Comparison of ENCODE assay signal across 2 cellular contexts in the genomic region with DNA sequence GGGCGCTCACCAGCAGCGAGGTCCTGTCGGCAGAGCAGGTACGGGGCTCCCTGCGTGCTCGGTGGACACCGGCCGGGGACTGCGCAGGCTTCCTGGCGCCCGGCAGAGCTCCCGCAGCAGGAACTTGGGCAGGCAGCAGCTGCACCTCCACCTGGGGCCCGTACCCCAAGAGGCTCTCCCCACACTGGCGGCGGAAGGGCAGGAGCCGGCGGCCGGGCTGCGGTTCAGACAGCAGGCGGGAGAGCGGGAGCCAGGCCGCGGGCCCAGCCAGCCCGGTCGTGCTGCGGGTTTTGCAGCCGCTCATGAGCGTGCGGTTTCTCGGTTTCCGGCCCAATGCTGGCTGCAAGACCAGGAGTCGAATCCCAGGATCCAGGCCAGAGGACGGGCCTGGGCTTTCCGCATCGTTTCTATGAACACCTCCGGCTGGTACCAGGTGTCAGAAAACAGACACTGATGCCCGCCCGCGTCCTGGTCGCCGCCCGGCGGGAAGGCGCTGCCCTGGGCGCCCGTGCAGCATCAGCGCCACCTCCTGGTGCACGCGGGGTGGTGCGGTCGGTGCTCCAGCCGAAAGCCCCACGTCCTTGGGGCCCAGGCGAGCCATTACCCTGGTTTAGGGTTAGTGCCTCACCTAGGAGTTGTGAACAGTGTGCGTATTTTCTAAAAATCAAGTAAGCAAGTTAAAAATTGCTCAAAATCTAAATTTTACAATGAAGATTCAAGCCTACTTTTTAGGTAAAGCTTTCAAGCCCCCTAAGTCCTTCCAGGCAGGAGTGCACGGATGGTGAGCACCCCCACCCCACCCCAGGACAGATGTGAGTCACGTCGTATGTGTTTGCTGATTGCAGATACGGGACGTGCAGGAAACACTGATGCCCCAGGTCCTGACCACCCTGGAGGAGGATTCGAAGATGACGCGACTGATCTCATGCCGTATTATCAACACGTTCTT.
TF ChIP-seq lines count a peak whose summit lies in the region.

No MANE protein-coding gene starts in this region.

TF ChIP-seq in HCT116, 20 proteins besides CTCF, POLR2A, EP300 and RAD21:
- TF ChIP-seq POLR2AphosphoS5 (IDR thresholded peaks at IDR 0.05; ENCODE audit: low read depth, low read length), result no peak
- TF ChIP-seq, protein P1, sequence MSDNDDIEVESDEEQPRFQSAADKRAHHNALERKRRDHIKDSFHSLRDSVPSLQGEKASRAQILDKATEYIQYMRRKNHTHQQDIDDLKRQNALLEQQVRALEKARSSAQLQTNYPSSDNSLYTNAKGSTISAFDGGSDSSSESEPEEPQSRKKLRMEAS (IDR thresholded peaks at IDR 0.05), result no peak
- no peak for TF ChIP-seq CEBPB (IDR thresholded peaks at IDR 0.05; ENCODE audit: low read depth)
- no peak for TF ChIP-seq SP1 (IDR thresholded peaks at IDR 0.05; ENCODE audit: low read depth)
- TF ChIP-seq ZNF274 (IDR thresholded peaks at IDR 0.05; ENCODE audit: low read depth, low read length), result no peak
- no peak for TF ChIP-seq SRF (IDR thresholded peaks at IDR 0.05; ENCODE audit: low read depth)
- TF ChIP-seq, protein P2, sequence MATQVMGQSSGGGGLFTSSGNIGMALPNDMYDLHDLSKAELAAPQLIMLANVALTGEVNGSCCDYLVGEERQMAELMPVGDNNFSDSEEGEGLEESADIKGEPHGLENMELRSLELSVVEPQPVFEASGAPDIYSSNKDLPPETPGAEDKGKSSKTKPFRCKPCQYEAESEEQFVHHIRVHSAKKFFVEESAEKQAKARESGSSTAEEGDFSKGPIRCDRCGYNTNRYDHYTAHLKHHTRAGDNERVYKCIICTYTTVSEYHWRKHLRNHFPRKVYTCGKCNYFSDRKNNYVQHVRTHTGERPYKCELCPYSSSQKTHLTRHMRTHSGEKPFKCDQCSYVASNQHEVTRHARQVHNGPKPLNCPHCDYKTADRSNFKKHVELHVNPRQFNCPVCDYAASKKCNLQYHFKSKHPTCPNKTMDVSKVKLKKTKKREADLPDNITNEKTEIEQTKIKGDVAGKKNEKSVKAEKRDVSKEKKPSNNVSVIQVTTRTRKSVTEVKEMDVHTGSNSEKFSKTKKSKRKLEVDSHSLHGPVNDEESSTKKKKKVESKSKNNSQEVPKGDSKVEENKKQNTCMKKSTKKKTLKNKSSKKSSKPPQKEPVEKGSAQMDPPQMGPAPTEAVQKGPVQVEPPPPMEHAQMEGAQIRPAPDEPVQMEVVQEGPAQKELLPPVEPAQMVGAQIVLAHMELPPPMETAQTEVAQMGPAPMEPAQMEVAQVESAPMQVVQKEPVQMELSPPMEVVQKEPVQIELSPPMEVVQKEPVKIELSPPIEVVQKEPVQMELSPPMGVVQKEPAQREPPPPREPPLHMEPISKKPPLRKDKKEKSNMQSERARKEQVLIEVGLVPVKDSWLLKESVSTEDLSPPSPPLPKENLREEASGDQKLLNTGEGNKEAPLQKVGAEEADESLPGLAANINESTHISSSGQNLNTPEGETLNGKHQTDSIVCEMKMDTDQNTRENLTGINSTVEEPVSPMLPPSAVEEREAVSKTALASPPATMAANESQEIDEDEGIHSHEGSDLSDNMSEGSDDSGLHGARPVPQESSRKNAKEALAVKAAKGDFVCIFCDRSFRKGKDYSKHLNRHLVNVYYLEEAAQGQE (IDR thresholded peaks at IDR 0.05; ENCODE audit: low read depth), result no peak
- TF ChIP-seq, protein P3, sequence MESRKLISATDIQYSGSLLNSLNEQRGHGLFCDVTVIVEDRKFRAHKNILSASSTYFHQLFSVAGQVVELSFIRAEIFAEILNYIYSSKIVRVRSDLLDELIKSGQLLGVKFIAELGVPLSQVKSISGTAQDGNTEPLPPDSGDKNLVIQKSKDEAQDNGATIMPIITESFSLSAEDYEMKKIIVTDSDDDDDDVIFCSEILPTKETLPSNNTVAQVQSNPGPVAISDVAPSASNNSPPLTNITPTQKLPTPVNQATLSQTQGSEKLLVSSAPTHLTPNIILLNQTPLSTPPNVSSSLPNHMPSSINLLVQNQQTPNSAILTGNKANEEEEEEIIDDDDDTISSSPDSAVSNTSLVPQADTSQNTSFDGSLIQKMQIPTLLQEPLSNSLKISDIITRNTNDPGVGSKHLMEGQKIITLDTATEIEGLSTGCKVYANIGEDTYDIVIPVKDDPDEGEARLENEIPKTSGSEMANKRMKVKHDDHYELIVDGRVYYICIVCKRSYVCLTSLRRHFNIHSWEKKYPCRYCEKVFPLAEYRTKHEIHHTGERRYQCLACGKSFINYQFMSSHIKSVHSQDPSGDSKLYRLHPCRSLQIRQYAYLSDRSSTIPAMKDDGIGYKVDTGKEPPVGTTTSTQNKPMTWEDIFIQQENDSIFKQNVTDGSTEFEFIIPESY (IDR thresholded peaks at IDR 0.05; ENCODE audit: extremely low read depth, insufficient replicate concordance, low read length), result no peak
- TF ChIP-seq EGR1 (IDR thresholded peaks at IDR 0.05; ENCODE audit: low read depth), result no peak
- TF ChIP-seq JUND (IDR thresholded peaks at IDR 0.05), result no peak
- no peak for TF ChIP-seq CBX3 (IDR thresholded peaks at IDR 0.05; ENCODE audit: low read depth)
TF ChIP-seq in HCT116: peak in this region for 0.

TF ChIP-seq in K562, 482 proteins besides CTCF, POLR2A, EP300 and RAD21:
- TF ChIP-seq, protein P3 (CRISPR knock-in tag; IDR thresholded peaks at IDR 0.05), result peak; percentile 100
- TF ChIP-seq, protein P4, sequence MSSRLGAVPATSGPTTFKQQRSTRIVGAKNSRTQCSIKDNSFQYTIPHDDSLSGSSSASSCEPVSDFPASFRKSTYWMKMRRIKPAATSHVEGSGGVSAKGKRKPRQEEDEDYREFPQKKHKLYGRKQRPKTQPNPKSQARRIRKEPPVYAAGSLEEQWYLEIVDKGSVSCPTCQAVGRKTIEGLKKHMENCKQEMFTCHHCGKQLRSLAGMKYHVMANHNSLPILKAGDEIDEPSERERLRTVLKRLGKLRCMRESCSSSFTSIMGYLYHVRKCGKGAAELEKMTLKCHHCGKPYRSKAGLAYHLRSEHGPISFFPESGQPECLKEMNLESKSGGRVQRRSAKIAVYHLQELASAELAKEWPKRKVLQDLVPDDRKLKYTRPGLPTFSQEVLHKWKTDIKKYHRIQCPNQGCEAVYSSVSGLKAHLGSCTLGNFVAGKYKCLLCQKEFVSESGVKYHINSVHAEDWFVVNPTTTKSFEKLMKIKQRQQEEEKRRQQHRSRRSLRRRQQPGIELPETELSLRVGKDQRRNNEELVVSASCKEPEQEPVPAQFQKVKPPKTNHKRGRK (tag; IDR thresholded peaks at IDR 0.05), result no peak
- TF ChIP-seq, protein P5, sequence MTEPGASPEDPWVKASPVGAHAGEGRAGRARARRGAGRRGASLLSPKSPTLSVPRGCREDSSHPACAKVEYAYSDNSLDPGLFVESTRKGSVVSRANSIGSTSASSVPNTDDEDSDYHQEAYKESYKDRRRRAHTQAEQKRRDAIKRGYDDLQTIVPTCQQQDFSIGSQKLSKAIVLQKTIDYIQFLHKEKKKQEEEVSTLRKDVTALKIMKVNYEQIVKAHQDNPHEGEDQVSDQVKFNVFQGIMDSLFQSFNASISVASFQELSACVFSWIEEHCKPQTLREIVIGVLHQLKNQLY (CRISPR knock-in tag; conservative IDR thresholded peaks at IDR 0.05), result no peak
- TF ChIP-seq, protein P6, sequence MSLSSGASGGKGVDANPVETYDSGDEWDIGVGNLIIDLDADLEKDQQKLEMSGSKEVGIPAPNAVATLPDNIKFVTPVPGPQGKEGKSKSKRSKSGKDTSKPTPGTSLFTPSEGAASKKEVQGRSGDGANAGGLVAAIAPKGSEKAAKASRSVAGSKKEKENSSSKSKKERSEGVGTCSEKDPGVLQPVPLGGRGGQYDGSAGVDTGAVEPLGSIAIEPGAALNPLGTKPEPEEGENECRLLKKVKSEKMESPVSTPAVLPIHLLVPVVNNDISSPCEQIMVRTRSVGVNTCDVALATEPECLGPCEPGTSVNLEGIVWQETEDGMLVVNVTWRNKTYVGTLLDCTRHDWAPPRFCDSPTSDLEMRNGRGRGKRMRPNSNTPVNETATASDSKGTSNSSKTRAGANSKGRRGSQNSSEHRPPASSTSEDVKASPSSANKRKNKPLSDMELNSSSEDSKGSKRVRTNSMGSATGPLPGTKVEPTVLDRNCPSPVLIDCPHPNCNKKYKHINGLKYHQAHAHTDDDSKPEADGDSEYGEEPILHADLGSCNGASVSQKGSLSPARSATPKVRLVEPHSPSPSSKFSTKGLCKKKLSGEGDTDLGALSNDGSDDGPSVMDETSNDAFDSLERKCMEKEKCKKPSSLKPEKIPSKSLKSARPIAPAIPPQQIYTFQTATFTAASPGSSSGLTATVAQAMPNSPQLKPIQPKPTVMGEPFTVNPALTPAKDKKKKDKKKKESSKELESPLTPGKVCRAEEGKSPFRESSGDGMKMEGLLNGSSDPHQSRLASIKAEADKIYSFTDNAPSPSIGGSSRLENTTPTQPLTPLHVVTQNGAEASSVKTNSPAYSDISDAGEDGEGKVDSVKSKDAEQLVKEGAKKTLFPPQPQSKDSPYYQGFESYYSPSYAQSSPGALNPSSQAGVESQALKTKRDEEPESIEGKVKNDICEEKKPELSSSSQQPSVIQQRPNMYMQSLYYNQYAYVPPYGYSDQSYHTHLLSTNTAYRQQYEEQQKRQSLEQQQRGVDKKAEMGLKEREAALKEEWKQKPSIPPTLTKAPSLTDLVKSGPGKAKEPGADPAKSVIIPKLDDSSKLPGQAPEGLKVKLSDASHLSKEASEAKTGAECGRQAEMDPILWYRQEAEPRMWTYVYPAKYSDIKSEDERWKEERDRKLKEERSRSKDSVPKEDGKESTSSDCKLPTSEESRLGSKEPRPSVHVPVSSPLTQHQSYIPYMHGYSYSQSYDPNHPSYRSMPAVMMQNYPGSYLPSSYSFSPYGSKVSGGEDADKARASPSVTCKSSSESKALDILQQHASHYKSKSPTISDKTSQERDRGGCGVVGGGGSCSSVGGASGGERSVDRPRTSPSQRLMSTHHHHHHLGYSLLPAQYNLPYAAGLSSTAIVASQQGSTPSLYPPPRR (CRISPR knock-in tag; IDR thresholded peaks at IDR 0.05; ENCODE audit: borderline replicate concordance), result no peak
- TF ChIP-seq EP400 (IDR thresholded peaks at IDR 0.05) (no peak), RBM15 (IDR thresholded peaks at IDR 0.05; ENCODE audit: insufficient read depth, low read length) (no peak), PHF20 (IDR thresholded peaks at IDR 0.05; ENCODE audit: partially characterized antibody) (no peak), FOSL1 (tag; conservative IDR thresholded peaks at IDR 0.05) (no peak), ETV5 (CRISPR knock-in tag; IDR thresholded peaks at IDR 0.05; ENCODE audit: low read depth) (no peak), CBX1 (IDR thresholded peaks at IDR 0.05; ENCODE audit: low read depth) (peak; percentile 61; the same call in 1 of the 2 replicates), ZNF436 (CRISPR knock-in tag; IDR thresholded peaks at IDR 0.05) (no peak), FIP1L1 (IDR thresholded peaks at IDR 0.05; ENCODE audit: low read depth, low read length, poor library complexity, severe bottlenecking) (peak; percentile 44), BRCA1 (IDR thresholded peaks at IDR 0.05) (no peak), BRCA1 (CRISPR knock-in tag; IDR thresholded peaks at IDR 0.05) (no peak), POLR2G (IDR thresholded peaks at IDR 0.05; ENCODE audit: low read depth, low read length) (0 out of 2 replicates have a peak, but pooled peaks have one; percentile 7), STAG1 (CRISPR knock-in tag; IDR thresholded peaks at IDR 0.05; ENCODE audit: borderline replicate concordance) (peak; percentile 76; the same call in 1 of the 2 replicates), SMC3 (conservative IDR thresholded peaks at IDR 0.05; ENCODE audit: insufficient read depth, low read depth, low read length) (peak; percentile 65), MEF2A (IDR thresholded peaks at IDR 0.05; ENCODE audit: control insufficient read depth, low read depth, low read length) (no peak)
